In genomic region chr3:146390006-146390772, GRCh38 we compare ENCODE assay signal across 18 cellular contexts.
"Had no signal": no experiment of that assay in that cellular context is flagged by ENCODE, and none has a peak within 500 bp of the region (broad histone marks: within the 10 kb centered on the region; RNA-seq: fewer than 3 reads in every experiment).

No MANE protein-coding gene starts in this region.

- H3K36me3 ChIP-seq: adrenal gland, sigmoid colon, stomach, thoracic aorta, upper lobe of right lung had no signal

- H3K27ac ChIP-seq: adrenal gland, psoas muscle, stomach, thoracic aorta, upper lobe of right lung, VCaP had no signal

- H3K4me3 ChIP-seq: adrenal gland, psoas muscle, sigmoid colon, stomach, thoracic aorta, upper lobe of right lung had no signal

- ATAC-seq: activated CD8-positive, alpha-beta memory T cell treated with anti-CD3 and anti-CD28 coated beads, Interleukin-2, amount 10 ng/mL, durations not matched to agents 7 days and 5 days; effector memory CD8-positive, alpha-beta T cell; psoas muscle had no signal

- DNase-seq: activated CD4-positive, alpha-beta T cell treated with anti-CD3 and anti-CD28 coated beads, Interleukin-2, amount 50 U/mL, for 48 hours; activated CD8-positive, alpha-beta memory T cell treated with anti-CD3 and anti-CD28 coated beads, Interleukin-2, amount 10 ng/mL, durations not matched to agents 7 days and 5 days; activated naive CD4-positive, alpha-beta T cell treated with anti-CD3 and anti-CD28 coated beads, Interleukin-2, amount 10 ng/mL, durations not matched to agents 7 days and 5 days; activated T-cell treated with anti-CD3 and anti-CD28 coated beads, Interleukin-2, amount 50 U/mL, for 1 hour; cerebellar nuclear complex; effector memory CD8-positive, alpha-beta T cell; hippocampal formation; kidney; mesendoderm; psoas muscle; sigmoid colon; stimulated activated CD4-positive, alpha-beta T cell treated with anti-CD3 and anti-CD28 coated beads, Interleukin-12 subunit alpha, Interleukin-12 subunit beta, amount 100 ng/mL, for 4 hours; stimulated activated CD4-positive, alpha-beta T cell treated with anti-CD3 and anti-CD28 coated beads, Interleukin-2, amount 100 ng/mL, for 24 hours; stomach; upper lobe of right lung had no signal

- H3K9me3 ChIP-seq: adrenal gland, psoas muscle, sigmoid colon, stomach, thoracic aorta, upper lobe of right lung had no signal

- H3K27me3 ChIP-seq: adrenal gland, sigmoid colon, stomach, upper lobe of right lung had no signal

- H3K4me1 ChIP-seq: adrenal gland, psoas muscle, sigmoid colon, upper lobe of right lung had no signal
